Comparison of ENCODE assay signal across 1 cellular context in the genomic region with DNA sequence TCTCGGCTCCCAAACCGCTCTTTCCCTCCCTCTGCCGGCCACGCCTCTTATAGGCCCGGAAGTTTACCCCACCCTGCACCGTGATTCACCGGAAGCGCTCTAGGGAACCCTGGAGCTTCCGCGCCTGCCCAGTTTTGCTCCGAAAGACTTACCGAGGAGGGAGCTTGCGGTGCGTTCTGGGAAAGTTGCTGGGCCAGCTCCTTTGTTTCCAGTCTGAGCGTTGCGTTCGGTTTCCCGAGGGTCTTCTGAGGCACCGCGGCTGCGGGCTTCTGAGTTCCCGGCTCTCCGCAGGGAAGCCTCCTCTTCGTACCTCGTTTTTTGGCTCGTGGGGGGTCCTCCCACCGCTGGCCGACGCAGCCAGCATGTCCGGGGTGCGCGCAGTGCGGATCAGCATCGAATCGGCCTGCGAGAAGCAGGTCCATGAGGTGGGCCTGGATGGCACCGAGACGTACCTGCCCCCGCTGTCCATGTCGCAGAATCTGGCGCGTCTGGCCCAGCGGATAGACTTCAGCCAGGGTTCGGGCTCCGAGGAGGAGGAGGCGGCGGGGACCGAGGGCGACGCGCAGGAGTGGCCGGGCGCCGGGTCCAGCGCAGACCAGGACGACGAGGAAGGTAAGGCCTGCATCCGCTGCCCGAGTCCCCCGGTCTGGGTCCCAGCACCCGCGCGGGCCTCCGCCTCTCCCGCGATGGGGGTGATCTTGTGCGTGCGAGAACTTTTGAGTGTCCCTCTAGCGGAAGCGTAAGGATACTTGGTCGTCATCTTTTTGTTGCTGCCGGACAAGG.
TF ChIP-seq lines count a peak whose summit lies in the region.

A gene with protein sequence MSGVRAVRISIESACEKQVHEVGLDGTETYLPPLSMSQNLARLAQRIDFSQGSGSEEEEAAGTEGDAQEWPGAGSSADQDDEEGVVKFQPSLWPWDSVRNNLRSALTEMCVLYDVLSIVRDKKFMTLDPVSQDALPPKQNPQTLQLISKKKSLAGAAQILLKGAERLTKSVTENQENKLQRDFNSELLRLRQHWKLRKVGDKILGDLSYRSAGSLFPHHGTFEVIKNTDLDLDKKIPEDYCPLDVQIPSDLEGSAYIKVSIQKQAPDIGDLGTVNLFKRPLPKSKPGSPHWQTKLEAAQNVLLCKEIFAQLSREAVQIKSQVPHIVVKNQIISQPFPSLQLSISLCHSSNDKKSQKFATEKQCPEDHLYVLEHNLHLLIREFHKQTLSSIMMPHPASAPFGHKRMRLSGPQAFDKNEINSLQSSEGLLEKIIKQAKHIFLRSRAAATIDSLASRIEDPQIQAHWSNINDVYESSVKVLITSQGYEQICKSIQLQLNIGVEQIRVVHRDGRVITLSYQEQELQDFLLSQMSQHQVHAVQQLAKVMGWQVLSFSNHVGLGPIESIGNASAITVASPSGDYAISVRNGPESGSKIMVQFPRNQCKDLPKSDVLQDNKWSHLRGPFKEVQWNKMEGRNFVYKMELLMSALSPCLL (plus strand): TSS at position 131 of the 783 bp plus-strand sequence. CDS start 232 bp downstream, at position 363.

TF ChIP-seq in K562, 482 proteins besides CTCF, POLR2A, EP300 and RAD21 (continued from another document and continues in another):
- TF ChIP-seq, protein P1, sequence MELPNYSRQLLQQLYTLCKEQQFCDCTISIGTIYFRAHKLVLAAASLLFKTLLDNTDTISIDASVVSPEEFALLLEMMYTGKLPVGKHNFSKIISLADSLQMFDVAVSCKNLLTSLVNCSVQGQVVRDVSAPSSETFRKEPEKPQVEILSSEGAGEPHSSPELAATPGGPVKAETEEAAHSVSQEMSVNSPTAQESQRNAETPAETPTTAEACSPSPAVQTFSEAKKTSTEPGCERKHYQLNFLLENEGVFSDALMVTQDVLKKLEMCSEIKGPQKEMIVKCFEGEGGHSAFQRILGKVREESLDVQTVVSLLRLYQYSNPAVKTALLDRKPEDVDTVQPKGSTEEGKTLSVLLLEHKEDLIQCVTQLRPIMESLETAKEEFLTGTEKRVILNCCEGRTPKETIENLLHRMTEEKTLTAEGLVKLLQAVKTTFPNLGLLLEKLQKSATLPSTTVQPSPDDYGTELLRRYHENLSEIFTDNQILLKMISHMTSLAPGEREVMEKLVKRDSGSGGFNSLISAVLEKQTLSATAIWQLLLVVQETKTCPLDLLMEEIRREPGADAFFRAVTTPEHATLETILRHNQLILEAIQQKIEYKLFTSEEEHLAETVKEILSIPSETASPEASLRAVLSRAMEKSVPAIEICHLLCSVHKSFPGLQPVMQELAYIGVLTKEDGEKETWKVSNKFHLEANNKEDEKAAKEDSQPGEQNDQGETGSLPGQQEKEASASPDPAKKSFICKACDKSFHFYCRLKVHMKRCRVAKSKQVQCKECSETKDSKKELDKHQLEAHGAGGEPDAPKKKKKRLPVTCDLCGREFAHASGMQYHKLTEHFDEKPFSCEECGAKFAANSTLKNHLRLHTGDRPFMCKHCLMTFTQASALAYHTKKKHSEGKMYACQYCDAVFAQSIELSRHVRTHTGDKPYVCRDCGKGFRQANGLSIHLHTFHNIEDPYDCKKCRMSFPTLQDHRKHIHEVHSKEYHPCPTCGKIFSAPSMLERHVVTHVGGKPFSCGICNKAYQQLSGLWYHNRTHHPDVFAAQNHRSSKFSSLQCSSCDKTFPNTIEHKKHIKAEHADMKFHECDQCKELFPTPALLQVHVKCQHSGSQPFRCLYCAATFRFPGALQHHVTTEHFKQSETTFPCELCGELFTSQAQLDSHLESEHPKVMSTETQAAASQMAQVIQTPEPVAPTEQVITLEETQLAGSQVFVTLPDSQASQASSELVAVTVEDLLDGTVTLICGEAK (IDR thresholded peaks at IDR 0.05), result peak; percentile 94
- TF ChIP-seq, protein P1 (CRISPR knock-in tag; IDR thresholded peaks at IDR 0.05), result no peak
- TF ChIP-seq ZNF57 (CRISPR knock-in tag; IDR thresholded peaks at IDR 0.05) (no peak), DIDO1 (tag; IDR thresholded peaks at IDR 0.05; ENCODE audit: low read depth) (peak; percentile 46; the same call in 1 of the 2 replicates), SMARCE1 (IDR thresholded peaks at IDR 0.05) (no peak), SMAD3 (CRISPR knock-in tag; conservative IDR thresholded peaks at IDR 0.05) (no peak), POLR2H (tag; IDR thresholded peaks at IDR 0.05; ENCODE audit: low read depth) (peak; percentile 91), ZFPM2 (CRISPR knock-in tag; IDR thresholded peaks at IDR 0.05) (no peak), RUNX1 (IDR thresholded peaks at IDR 0.05; ENCODE audit: low read depth) (no peak), NR2F6 (CRISPR knock-in tag; IDR thresholded peaks at IDR 0.05) (no peak), EWSR1 (IDR thresholded peaks at IDR 0.05; ENCODE audit: borderline replicate concordance, low read depth, partially characterized antibody) (no peak), CHD1 (IDR thresholded peaks at IDR 0.05; ENCODE audit: low read length) (peak; percentile 85), ESRRA (IDR thresholded peaks at IDR 0.05; ENCODE audit: borderline replicate concordance, low read depth) (no peak), HNRNPLL (IDR thresholded peaks at IDR 0.05; ENCODE audit: low read depth, low read length, poor library complexity, severe bottlenecking) (peak; percentile 67), RAD51 (IDR thresholded peaks at IDR 0.05; ENCODE audit: borderline replicate concordance, low read depth) (no peak), ZNF224 (CRISPR knock-in tag; IDR thresholded peaks at IDR 0.05) (no peak), ZNF23 (CRISPR knock-in tag; IDR thresholded peaks at IDR 0.05) (no peak), NFXL1 (CRISPR knock-in tag; IDR thresholded peaks at IDR 0.05) (no peak), PYGO2 (tag; IDR thresholded peaks at IDR 0.05) (no peak), RBM15 (IDR thresholded peaks at IDR 0.05; ENCODE audit: insufficient read depth, low read length) (no peak), SAP30 (IDR thresholded peaks at IDR 0.05; ENCODE audit: borderline replicate concordance, insufficient read depth, low read depth, low read length, poor library complexity, severe bottlenecking) (no peak), NONO (IDR thresholded peaks at IDR 0.05; ENCODE audit: low read depth in 2 of 2, low read length in 1 of 2) (peak in 1 of 2 experiments; percentile 39; a peak in 1 of 4 replicates), FOXP4 (CRISPR knock-in tag; IDR thresholded peaks at IDR 0.05; ENCODE audit: borderline replicate concordance) (no peak), ZSCAN32 (CRISPR knock-in tag; IDR thresholded peaks at IDR 0.05) (no peak), RBM39 (optimal IDR thresholded peaks at IDR 0.05; ENCODE audit: low read depth, low read length) (no peak), RCOR1 (IDR thresholded peaks at IDR 0.05; ENCODE audit: borderline replicate concordance in 1 of 2, low read depth in 2 of 2, low read length in 2 of 2) (peak in 1 of 2 experiments; percentile 34; a peak in 1 of 4 replicates), SIX5 (IDR thresholded peaks at IDR 0.05; ENCODE audit: borderline replicate concordance in 1 of 2, insufficient read depth in 1 of 2, low read depth in 1 of 2, low read length in 2 of 2) (0 out of 4 replicates have a peak, but pooled peaks of 1 of the 2 experiments have one; percentile 8), TGIF2 (CRISPR knock-in tag; IDR thresholded peaks at IDR 0.05) (peak; percentile 78; the same call in 1 of the 2 replicates), MXI1 (IDR thresholded peaks at IDR 0.05; ENCODE audit: low read depth, low read length) (no peak), ATF6 (CRISPR knock-in tag; IDR thresholded peaks at IDR 0.05) (0 out of 2 replicates have a peak, but pooled peaks have one; percentile 46), ZBTB1 (CRISPR knock-in tag; IDR thresholded peaks at IDR 0.05; ENCODE audit: borderline replicate concordance, low read depth) (no peak), ARHGAP35 (IDR thresholded peaks at IDR 0.05; ENCODE audit: partially characterized antibody) (no peak), POLR3G (IDR thresholded peaks at IDR 0.05; ENCODE audit: extremely low read depth, insufficient read length, insufficient replicate concordance) (no peak)
- TF ChIP-seq, protein P2, sequence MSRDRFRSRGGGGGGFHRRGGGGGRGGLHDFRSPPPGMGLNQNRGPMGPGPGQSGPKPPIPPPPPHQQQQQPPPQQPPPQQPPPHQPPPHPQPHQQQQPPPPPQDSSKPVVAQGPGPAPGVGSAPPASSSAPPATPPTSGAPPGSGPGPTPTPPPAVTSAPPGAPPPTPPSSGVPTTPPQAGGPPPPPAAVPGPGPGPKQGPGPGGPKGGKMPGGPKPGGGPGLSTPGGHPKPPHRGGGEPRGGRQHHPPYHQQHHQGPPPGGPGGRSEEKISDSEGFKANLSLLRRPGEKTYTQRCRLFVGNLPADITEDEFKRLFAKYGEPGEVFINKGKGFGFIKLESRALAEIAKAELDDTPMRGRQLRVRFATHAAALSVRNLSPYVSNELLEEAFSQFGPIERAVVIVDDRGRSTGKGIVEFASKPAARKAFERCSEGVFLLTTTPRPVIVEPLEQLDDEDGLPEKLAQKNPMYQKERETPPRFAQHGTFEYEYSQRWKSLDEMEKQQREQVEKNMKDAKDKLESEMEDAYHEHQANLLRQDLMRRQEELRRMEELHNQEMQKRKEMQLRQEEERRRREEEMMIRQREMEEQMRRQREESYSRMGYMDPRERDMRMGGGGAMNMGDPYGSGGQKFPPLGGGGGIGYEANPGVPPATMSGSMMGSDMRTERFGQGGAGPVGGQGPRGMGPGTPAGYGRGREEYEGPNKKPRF (IDR thresholded peaks at IDR 0.05; ENCODE audit: low read depth, low read length), result no peak
- TF ChIP-seq, protein P3, sequence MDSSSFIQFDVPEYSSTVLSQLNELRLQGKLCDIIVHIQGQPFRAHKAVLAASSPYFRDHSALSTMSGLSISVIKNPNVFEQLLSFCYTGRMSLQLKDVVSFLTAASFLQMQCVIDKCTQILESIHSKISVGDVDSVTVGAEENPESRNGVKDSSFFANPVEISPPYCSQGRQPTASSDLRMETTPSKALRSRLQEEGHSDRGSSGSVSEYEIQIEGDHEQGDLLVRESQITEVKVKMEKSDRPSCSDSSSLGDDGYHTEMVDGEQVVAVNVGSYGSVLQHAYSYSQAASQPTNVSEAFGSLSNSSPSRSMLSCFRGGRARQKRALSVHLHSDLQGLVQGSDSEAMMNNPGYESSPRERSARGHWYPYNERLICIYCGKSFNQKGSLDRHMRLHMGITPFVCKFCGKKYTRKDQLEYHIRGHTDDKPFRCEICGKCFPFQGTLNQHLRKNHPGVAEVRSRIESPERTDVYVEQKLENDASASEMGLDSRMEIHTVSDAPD (CRISPR knock-in tag; IDR thresholded peaks at IDR 0.05), result no peak
- TF ChIP-seq, protein P4, sequence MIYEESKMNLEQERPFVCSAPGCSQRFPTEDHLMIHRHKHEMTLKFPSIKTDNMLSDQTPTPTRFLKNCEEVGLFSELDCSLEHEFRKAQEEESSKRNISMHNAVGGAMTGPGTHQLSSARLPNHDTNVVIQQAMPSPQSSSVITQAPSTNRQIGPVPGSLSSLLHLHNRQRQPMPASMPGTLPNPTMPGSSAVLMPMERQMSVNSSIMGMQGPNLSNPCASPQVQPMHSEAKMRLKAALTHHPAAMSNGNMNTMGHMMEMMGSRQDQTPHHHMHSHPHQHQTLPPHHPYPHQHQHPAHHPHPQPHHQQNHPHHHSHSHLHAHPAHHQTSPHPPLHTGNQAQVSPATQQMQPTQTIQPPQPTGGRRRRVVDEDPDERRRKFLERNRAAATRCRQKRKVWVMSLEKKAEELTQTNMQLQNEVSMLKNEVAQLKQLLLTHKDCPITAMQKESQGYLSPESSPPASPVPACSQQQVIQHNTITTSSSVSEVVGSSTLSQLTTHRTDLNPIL (CRISPR knock-in tag; IDR thresholded peaks at IDR 0.05), result no peak
